In the genomic region with DNA sequence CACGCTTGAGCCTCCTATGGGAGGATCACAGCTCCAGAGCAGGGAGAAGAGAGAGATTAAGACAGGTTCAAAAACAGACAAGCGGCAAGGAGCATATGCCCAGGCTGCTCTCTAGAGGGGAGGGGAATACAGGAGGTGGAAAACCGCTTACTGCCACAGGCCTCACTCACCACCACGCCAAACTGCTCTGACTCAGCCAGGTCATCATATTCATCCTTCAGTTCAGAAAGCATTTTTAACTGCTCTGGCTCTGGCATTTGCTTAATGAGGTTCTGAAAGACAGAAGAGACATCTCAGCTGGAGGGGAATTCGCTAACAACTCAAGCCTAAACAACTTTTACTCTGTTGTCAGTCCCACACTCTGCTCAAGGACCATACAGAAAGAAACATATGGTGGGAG, we compare ENCODE assay signal across 2 cellular contexts.
A peak's percentile ranks its signal among the peaks of the same experiment; 100 is the strongest.
TF ChIP-seq lines count a peak whose summit lies in the region.

No MANE protein-coding gene starts in this region.

TF ChIP-seq in GM12878, 131 proteins besides CTCF, POLR2A, EP300 and RAD21 (continues in another document):
- TF ChIP-seq GATAD2B (conservative IDR thresholded peaks at IDR 0.05; ENCODE audit: low read depth) (no peak), JUNB (IDR thresholded peaks at IDR 0.05) (peak; percentile 23; the same call in 1 of the 2 replicates), BCL11A (IDR thresholded peaks at IDR 0.05; ENCODE audit: low read depth, low read length) (peak; percentile 27; the same call in 1 of the 2 replicates), TCF3 (IDR thresholded peaks at IDR 0.05; ENCODE audit: borderline replicate concordance, insufficient read depth, low read depth, low read length) (0 out of 2 replicates have a peak, but pooled peaks have one; percentile 18), USF1 (IDR thresholded peaks at IDR 0.05; ENCODE audit: borderline replicate concordance, extremely low read length, insufficient read depth, low read depth, low read length) (no peak), ETV6 (conservative IDR thresholded peaks at IDR 0.05 in 1 of 2, IDR thresholded peaks at IDR 0.05 in 1 of 2; ENCODE audit: borderline replicate concordance in 1 of 2, low read depth in 1 of 2) (no peak), FOXM1 (IDR thresholded peaks at IDR 0.05; ENCODE audit: low read depth, low read length) (peak; percentile 45; the same call in 1 of the 2 replicates), MXI1 (IDR thresholded peaks at IDR 0.05; ENCODE audit: low read depth, low read length) (0 out of 2 replicates have a peak, but pooled peaks have one; percentile 22), PAX8 (IDR thresholded peaks at IDR 0.05) (no peak), ATF3 (IDR thresholded peaks at IDR 0.05; ENCODE audit: borderline replicate concordance, extremely low read depth, low read depth, low read length) (no peak), ATF7 (IDR thresholded peaks at IDR 0.05; ENCODE audit: low read depth) (peak; percentile 13; the same call in 1 of the 2 replicates), RUNX3 (IDR thresholded peaks at IDR 0.05; ENCODE audit: low read length) (peak; percentile 59; the same call in 1 of the 2 replicates), IKZF2 (IDR thresholded peaks at IDR 0.05) (peak; percentile 17 to 30; a peak in 2 of 4 replicates), NFXL1 (IDR thresholded peaks at IDR 0.05; ENCODE audit: borderline replicate concordance) (no peak), NFIC (IDR thresholded peaks at IDR 0.05; ENCODE audit: low read depth, low read length) (0 out of 2 replicates have a peak, but pooled peaks have one; percentile 35)
- TF ChIP-seq, protein P1, sequence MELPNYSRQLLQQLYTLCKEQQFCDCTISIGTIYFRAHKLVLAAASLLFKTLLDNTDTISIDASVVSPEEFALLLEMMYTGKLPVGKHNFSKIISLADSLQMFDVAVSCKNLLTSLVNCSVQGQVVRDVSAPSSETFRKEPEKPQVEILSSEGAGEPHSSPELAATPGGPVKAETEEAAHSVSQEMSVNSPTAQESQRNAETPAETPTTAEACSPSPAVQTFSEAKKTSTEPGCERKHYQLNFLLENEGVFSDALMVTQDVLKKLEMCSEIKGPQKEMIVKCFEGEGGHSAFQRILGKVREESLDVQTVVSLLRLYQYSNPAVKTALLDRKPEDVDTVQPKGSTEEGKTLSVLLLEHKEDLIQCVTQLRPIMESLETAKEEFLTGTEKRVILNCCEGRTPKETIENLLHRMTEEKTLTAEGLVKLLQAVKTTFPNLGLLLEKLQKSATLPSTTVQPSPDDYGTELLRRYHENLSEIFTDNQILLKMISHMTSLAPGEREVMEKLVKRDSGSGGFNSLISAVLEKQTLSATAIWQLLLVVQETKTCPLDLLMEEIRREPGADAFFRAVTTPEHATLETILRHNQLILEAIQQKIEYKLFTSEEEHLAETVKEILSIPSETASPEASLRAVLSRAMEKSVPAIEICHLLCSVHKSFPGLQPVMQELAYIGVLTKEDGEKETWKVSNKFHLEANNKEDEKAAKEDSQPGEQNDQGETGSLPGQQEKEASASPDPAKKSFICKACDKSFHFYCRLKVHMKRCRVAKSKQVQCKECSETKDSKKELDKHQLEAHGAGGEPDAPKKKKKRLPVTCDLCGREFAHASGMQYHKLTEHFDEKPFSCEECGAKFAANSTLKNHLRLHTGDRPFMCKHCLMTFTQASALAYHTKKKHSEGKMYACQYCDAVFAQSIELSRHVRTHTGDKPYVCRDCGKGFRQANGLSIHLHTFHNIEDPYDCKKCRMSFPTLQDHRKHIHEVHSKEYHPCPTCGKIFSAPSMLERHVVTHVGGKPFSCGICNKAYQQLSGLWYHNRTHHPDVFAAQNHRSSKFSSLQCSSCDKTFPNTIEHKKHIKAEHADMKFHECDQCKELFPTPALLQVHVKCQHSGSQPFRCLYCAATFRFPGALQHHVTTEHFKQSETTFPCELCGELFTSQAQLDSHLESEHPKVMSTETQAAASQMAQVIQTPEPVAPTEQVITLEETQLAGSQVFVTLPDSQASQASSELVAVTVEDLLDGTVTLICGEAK (IDR thresholded peaks at IDR 0.05; ENCODE audit: borderline replicate concordance), result no peak
- TF ChIP-seq, protein P2, sequence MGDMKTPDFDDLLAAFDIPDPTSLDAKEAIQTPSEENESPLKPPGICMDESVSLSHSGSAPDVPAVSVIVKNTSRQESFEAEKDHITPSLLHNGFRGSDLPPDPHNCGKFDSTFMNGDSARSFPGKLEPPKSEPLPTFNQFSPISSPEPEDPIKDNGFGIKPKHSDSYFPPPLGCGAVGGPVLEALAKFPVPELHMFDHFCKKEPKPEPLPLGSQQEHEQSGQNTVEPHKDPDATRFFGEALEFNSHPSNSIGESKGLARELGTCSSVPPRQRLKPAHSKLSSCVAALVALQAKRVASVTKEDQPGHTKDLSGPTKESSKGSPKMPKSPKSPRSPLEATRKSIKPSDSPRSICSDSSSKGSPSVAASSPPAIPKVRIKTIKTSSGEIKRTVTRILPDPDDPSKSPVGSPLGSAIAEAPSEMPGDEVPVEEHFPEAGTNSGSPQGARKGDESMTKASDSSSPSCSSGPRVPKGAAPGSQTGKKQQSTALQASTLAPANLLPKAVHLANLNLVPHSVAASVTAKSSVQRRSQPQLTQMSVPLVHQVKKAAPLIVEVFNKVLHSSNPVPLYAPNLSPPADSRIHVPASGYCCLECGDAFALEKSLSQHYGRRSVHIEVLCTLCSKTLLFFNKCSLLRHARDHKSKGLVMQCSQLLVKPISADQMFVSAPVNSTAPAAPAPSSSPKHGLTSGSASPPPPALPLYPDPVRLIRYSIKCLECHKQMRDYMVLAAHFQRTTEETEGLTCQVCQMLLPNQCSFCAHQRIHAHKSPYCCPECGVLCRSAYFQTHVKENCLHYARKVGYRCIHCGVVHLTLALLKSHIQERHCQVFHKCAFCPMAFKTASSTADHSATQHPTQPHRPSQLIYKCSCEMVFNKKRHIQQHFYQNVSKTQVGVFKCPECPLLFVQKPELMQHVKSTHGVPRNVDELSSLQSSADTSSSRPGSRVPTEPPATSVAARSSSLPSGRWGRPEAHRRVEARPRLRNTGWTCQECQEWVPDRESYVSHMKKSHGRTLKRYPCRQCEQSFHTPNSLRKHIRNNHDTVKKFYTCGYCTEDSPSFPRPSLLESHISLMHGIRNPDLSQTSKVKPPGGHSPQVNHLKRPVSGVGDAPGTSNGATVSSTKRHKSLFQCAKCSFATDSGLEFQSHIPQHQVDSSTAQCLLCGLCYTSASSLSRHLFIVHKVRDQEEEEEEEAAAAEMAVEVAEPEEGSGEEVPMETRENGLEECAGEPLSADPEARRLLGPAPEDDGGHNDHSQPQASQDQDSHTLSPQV (IDR thresholded peaks at IDR 0.05), result no peak

TF ChIP-seq in GM23338, 12 proteins besides CTCF, POLR2A, EP300 and RAD21:
- no peak for TF ChIP-seq JUNB (IDR thresholded peaks at IDR 0.05; ENCODE audit: unreplicated experiment)
- TF ChIP-seq STAT1 (IDR thresholded peaks at IDR 0.05; ENCODE audit: unreplicated experiment), result no peak
- TF ChIP-seq ZNF114 (CRISPR knock-in tag; IDR thresholded peaks at IDR 0.05), result no peak
- TF ChIP-seq ZNF331 (CRISPR knock-in tag; IDR thresholded peaks at IDR 0.05; ENCODE audit: low read depth), result no peak
- TF ChIP-seq NANOG (IDR thresholded peaks at IDR 0.05; ENCODE audit: borderline replicate concordance), result no peak
- TF ChIP-seq ETS1 (IDR thresholded peaks at IDR 0.05), result no peak
- TF ChIP-seq ZNF462 (CRISPR knock-in tag; IDR thresholded peaks at IDR 0.05), result no peak
- no peak for TF ChIP-seq POLR2AphosphoS5 (IDR thresholded peaks at IDR 0.05; ENCODE audit: low read depth)
- no peak for TF ChIP-seq CREB1 (CRISPR knock-in tag; IDR thresholded peaks at IDR 0.05; ENCODE audit: low read depth)
- TF ChIP-seq EZH2phosphoT487 (IDR thresholded peaks at IDR 0.05; ENCODE audit: unreplicated experiment), result no peak
- no peak for TF ChIP-seq EZH2 (IDR thresholded peaks at IDR 0.05; ENCODE audit: low read depth, unreplicated experiment)
- TF ChIP-seq, protein P3, sequence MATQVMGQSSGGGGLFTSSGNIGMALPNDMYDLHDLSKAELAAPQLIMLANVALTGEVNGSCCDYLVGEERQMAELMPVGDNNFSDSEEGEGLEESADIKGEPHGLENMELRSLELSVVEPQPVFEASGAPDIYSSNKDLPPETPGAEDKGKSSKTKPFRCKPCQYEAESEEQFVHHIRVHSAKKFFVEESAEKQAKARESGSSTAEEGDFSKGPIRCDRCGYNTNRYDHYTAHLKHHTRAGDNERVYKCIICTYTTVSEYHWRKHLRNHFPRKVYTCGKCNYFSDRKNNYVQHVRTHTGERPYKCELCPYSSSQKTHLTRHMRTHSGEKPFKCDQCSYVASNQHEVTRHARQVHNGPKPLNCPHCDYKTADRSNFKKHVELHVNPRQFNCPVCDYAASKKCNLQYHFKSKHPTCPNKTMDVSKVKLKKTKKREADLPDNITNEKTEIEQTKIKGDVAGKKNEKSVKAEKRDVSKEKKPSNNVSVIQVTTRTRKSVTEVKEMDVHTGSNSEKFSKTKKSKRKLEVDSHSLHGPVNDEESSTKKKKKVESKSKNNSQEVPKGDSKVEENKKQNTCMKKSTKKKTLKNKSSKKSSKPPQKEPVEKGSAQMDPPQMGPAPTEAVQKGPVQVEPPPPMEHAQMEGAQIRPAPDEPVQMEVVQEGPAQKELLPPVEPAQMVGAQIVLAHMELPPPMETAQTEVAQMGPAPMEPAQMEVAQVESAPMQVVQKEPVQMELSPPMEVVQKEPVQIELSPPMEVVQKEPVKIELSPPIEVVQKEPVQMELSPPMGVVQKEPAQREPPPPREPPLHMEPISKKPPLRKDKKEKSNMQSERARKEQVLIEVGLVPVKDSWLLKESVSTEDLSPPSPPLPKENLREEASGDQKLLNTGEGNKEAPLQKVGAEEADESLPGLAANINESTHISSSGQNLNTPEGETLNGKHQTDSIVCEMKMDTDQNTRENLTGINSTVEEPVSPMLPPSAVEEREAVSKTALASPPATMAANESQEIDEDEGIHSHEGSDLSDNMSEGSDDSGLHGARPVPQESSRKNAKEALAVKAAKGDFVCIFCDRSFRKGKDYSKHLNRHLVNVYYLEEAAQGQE (IDR thresholded peaks at IDR 0.05; ENCODE audit: unreplicated experiment), result no peak
